In genomic region chr13:67277581-67277980, GRCh38 we compare ENCODE assay signal across 22 cellular contexts.
"Had no signal": no experiment of that assay in that cellular context is flagged by ENCODE, and none has a peak within 500 bp of the region (broad histone marks: within the 10 kb centered on the region; RNA-seq: fewer than 3 reads in every experiment).

No MANE protein-coding gene starts in this region.

- H3K27ac ChIP-seq: colonic mucosa, dorsolateral prefrontal cortex, esophagus muscularis mucosa, gastrocnemius medialis, thoracic aorta, upper lobe of right lung had no signal

- H3K27me3 Mint-ChIP-seq: effector memory CD8-positive, alpha-beta T cell had no signal

- H3K27me3 ChIP-seq: colonic mucosa, esophagus muscularis mucosa, gastrocnemius medialis, upper lobe of right lung had no signal

- H3K36me3 Mint-ChIP-seq: activated naive CD4-positive, alpha-beta T cell treated with anti-CD3 and anti-CD28 coated beads, Interleukin-2, amount 50 U/mL, for 72 hours had no signal

- H3K36me3 ChIP-seq: colonic mucosa, esophagus muscularis mucosa, gastrocnemius medialis, thoracic aorta, upper lobe of right lung had no signal

- H3K4me1 ChIP-seq: colonic mucosa, esophagus muscularis mucosa, gastrocnemius medialis, upper lobe of right lung had no signal

- H3K4me3 ChIP-seq: colonic mucosa, dorsolateral prefrontal cortex, esophagus muscularis mucosa, gastrocnemius medialis, thoracic aorta, upper lobe of right lung had no signal

- H3K27ac Mint-ChIP-seq: activated CD8-positive, alpha-beta T cell treated with anti-CD3 and anti-CD28 coated beads, Interleukin-2, amount 10 ng/mL, durations not matched to agents 7 days and 5 days; activated naive CD4-positive, alpha-beta T cell treated with anti-CD3 and anti-CD28 coated beads, Interleukin-2, amount 50 U/mL, for 72 hours; effector memory CD8-positive, alpha-beta T cell had no signal

- H3K4me3 Mint-ChIP-seq: activated CD8-positive, alpha-beta T cell treated with anti-CD3 and anti-CD28 coated beads, Interleukin-2, amount 10 ng/mL, durations not matched to agents 7 days and 5 days; effector memory CD8-positive, alpha-beta T cell had no signal

- DNase-seq: activated CD4-positive, alpha-beta T cell treated with anti-CD3 and anti-CD28 coated beads for 1 hour; activated CD4-positive, alpha-beta T cell treated with anti-CD3 and anti-CD28 coated beads, Interleukin-2, amount 50 U/mL, for 1 hour; activated CD8-positive, alpha-beta T cell treated with anti-CD3 and anti-CD28 coated beads, Interleukin-2, amount 10 ng/mL, durations not matched to agents 7 days and 5 days; aorta; colonic mucosa; dorsolateral prefrontal cortex; effector memory CD8-positive, alpha-beta T cell; gastrocnemius medialis; hypothalamus; left cardiac atrium; nucleus accumbens; posterior cingulate gyrus; stimulated activated CD4-positive, alpha-beta T cell treated with anti-CD3 and anti-CD28 coated beads, Interleukin-2, amount 100 ng/mL, for 48 hours; stimulated activated naive CD4-positive, alpha-beta T cell; T-helper 1 cell; upper lobe of right lung had no signal

- FAIRE-seq: endothelial cell of umbilical vein, islet of Langerhans, TTC549 had no signal

- H3K9me3 ChIP-seq: colonic mucosa, esophagus muscularis mucosa, gastrocnemius medialis, thoracic aorta, upper lobe of right lung had no signal
